Comparison of ENCODE assay signal across 17 cellular contexts in the genomic region with DNA sequence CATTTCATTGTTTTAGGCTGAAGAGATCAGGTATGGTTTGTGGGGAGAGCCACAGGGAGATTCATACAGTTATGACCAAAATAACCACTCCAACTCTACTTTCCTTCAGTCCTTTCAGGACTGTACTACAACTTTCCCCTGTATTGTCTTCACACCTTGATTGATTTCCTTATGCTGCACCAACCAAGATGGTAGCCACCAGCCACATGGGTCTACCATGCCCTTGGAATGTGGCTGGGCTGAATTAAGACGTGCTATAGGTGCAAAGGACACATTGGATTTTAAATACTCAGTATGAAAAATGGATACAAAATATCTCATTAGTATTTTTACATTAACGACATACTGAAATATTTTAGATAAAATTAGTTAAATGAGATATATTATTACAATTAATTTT.
"Had no signal": no experiment of that assay in that cellular context is flagged by ENCODE, and none has a peak within 500 bp of the region (broad histone marks: within the 10 kb centered on the region; RNA-seq: fewer than 3 reads in every experiment).

No MANE protein-coding gene starts in this region.

- H3K9me3 ChIP-seq: left ventricle myocardium inferior, prostate gland, right atrium auricular region, thoracic aorta, upper lobe of right lung had no signal

- H3K4me3 ChIP-seq: dorsolateral prefrontal cortex, left ventricle myocardium inferior, neural progenitor cell, prostate gland, right atrium auricular region, thoracic aorta, upper lobe of right lung had no signal

- H3K27ac ChIP-seq: dorsolateral prefrontal cortex, neural progenitor cell, prostate gland, right atrium auricular region, thoracic aorta, upper lobe of right lung had no signal

- H3K27ac Mint-ChIP-seq: activated T-helper 1 cell treated with anti-CD3 and anti-CD28 coated beads, Interleukin-12 subunit alpha, Interleukin-12 subunit beta, Interleukin-2, Interleukin-4 antibody, amounts not matched to agents 30 ng/mL and 10 ng/mL and 1 ng/mL, durations not matched to agents 14 hours and 24 hours and 36 hours; endodermal cell; neural progenitor cell had no signal

- H3K9me3 Mint-ChIP-seq: activated T-helper 1 cell treated with anti-CD3 and anti-CD28 coated beads, Interleukin-12 subunit alpha, Interleukin-12 subunit beta, Interleukin-2, Interleukin-4 antibody, amounts not matched to agents 30 ng/mL and 10 ng/mL and 1 ng/mL, durations not matched to agents 14 hours and 24 hours and 36 hours; brain; endodermal cell had no signal

- DNase-seq: activated CD4-positive, alpha-beta T cell treated with anti-CD3 and anti-CD28 coated beads for 1 hour; activated CD4-positive, alpha-beta T cell treated with anti-CD3 and anti-CD28 coated beads, Interleukin-2, amount 50 U/mL, for 48 hours; activated gamma-delta T cell treated with Interleukin-2 at 50 U/mL for 16 hours; anterior cingulate cortex; caudate nucleus; dorsolateral prefrontal cortex; endodermal cell; foreskin melanocyte; glutamatergic neuron; left ventricle myocardium inferior; upper lobe of right lung had no signal

- H3K27me3 ChIP-seq: dorsolateral prefrontal cortex, neural progenitor cell, right atrium auricular region, upper lobe of right lung had no signal

- H3K36me3 ChIP-seq: left ventricle myocardium inferior, neural progenitor cell, prostate gland, right atrium auricular region, thoracic aorta, upper lobe of right lung had no signal

- H3K4me3 Mint-ChIP-seq: activated T-helper 1 cell treated with anti-CD3 and anti-CD28 coated beads, Interleukin-12 subunit alpha, Interleukin-12 subunit beta, Interleukin-2, Interleukin-4 antibody, amounts not matched to agents 30 ng/mL and 10 ng/mL and 1 ng/mL, durations not matched to agents 14 hours and 24 hours and 36 hours; endodermal cell; neural progenitor cell had no signal

- H3K27me3 Mint-ChIP-seq: brain had no signal

- ATAC-seq: upper lobe of right lung had no signal
